In genomic region chr17:15999974-16000827, GRCh38 we compare ENCODE assay signal across 8 cellular contexts. TPM values are rescaled to one million over a fixed set of nuclear protein-coding genes. Genes with fewer than 3 reads are reported as not detected.
A peak's percentile ranks its signal among the peaks of the same experiment; 100 is the strongest.
DNase-seq lines count a peak whose midpoint lies in the region; ATAC-seq, FAIRE-seq and TF ChIP-seq lines count a peak whose summit lies in the region.

No MANE protein-coding gene starts in this region.

- FAIRE-seq in GM19239 (lab: Jason Lieb, UNC) = peak; percentile 47

- POLR2A ChIA-PET in CD4-positive, alpha-beta memory T cell (lab: Charles Lee; ENCODE audit: partially characterized antibody) = interaction anchor here (0.8 to 2.7 kb wide), 10 partner anchors 7 to 536 kb away, joined by 3 to 10 read pairs (median 4); partner anchors contain the start of gene ADORA2B
- POLR2A ChIA-PET in naive thymus-derived CD4-positive, alpha-beta T cell (lab: Charles Lee) = interaction anchor here (0.6 to 2.2 kb wide), 4 partner anchors 9 to 205 kb away, joined by 3 to 7 read pairs (median 4); no protein-coding TSS in a partner anchor

- peak in 2 of 5 donors; percentile 42 to 53 for DNase-seq in CD4-positive, alpha-beta memory T cell
- DNase-seq in GM19239 (ENCODE audit: insufficient read length, low spot score) (no peak), epithelial cell of esophagus (ENCODE audit: low read depth) (peak; percentile 44), kidney glomerular epithelial cell (lab: John Stamatoyannopoulos, UW) (no peak), mesenteric fat pad (ENCODE audit: low spot score) (no peak)
- DNase-seq in naive thymus-derived CD4-positive, alpha-beta T cell = peak in 6 of 9 donors; percentile 8 to 43 (median 22)

- peak; percentile 26 for ATAC-seq in HG03432 (IDR thresholded peaks at IDR 0.05; ENCODE audit: unreplicated experiment)
- peak; percentile 8 for ATAC-seq in SK-N-SH treated with all-trans-retinoic acid at 6 μM for 48 hours
- ATAC-seq in naive thymus-derived CD4-positive, alpha-beta T cell = no peak

- H3K9me3 ChIP-seq in CD4-positive, alpha-beta memory T cell (ENCODE audit: control insufficient read depth in 1 of 2, low read length in 2 of 2) = no peaks in the 10 kb centered on the region
- H3K9me3 ChIP-seq in naive thymus-derived CD4-positive, alpha-beta T cell (ENCODE audit: control insufficient read depth in 2 of 3, low read length in 3 of 3) = no peaks in the 10 kb centered on the region

- no peak for TF ChIP-seq CTCF in epithelial cell of esophagus (IDR thresholded peaks at IDR 0.05; ENCODE audit: insufficient read depth, low read depth, low read length, missing control alignments)

- H3K27ac ChIP-seq in CD4-positive, alpha-beta memory T cell (ENCODE audit: low read depth, low read length) = peak overlapping the region; percentile 76
- peak overlapping the region; percentile 86 for H3K27ac ChIP-seq in naive thymus-derived CD4-positive, alpha-beta T cell (ENCODE audit: low read depth, low read length)

- peak overlapping the region; percentile 88 to 96 (median 91) for H3K4me3 Mint-ChIP-seq in CD4-positive, alpha-beta memory T cell
- H3K4me3 Mint-ChIP-seq in naive thymus-derived CD4-positive, alpha-beta T cell = peak overlapping the region; percentile 81 to 96 (median 92)

- H3K36me3 ChIP-seq in CD4-positive, alpha-beta memory T cell (ENCODE audit: insufficient read depth, low read length) = peaks cover 36% of the 10 kb centered on the region
- peaks cover 12 to 38% (median 26%) of the 10 kb centered on the region in 3 experiments for H3K36me3 ChIP-seq in naive thymus-derived CD4-positive, alpha-beta T cell (ENCODE audit: control insufficient read depth in 2 of 3, insufficient read depth in 3 of 3, low read length in 3 of 3)

- H3K27ac Mint-ChIP-seq in CD4-positive, alpha-beta memory T cell = peak overlapping the region; percentile 86 to 97 (median 94)
- peak overlapping the region; percentile 66 to 96 (median 94) for H3K27ac Mint-ChIP-seq in naive thymus-derived CD4-positive, alpha-beta T cell

- H3K27me3 ChIP-seq in CD4-positive, alpha-beta memory T cell (ENCODE audit: insufficient read depth, low read length) = no peaks in the 10 kb centered on the region
- H3K27me3 ChIP-seq in naive thymus-derived CD4-positive, alpha-beta T cell (ENCODE audit: control insufficient read depth in 2 of 2, insufficient read depth in 2 of 2, low read length in 2 of 2) = no peaks in the 10 kb centered on the region

- H3K4me1 ChIP-seq in CD4-positive, alpha-beta memory T cell (ENCODE audit: insufficient read depth, low read length) = peaks cover 28% of the 10 kb centered on the region
- H3K4me1 ChIP-seq in naive thymus-derived CD4-positive, alpha-beta T cell (ENCODE audit: control insufficient read depth in 2 of 2, insufficient read depth in 2 of 2, low read length in 2 of 2) = peaks cover 11 to 16% of the 10 kb centered on the region in 2 donors

- no peaks in the 10 kb centered on the region for H3K9me3 Mint-ChIP-seq in CD4-positive, alpha-beta memory T cell
- peaks cover 0 to 6% (median 0%) of the 10 kb centered on the region in 11 donors for H3K9me3 Mint-ChIP-seq in naive thymus-derived CD4-positive, alpha-beta T cell

- H3K36me3 Mint-ChIP-seq in CD4-positive, alpha-beta memory T cell = peaks cover 30 to 55% of the 10 kb centered on the region in 2 donors
- H3K36me3 Mint-ChIP-seq in naive thymus-derived CD4-positive, alpha-beta T cell = peaks cover 10 to 43% (median 25%) of the 10 kb centered on the region in 5 donors

- peaks cover 24 to 42% (median 35%) of the 10 kb centered on the region in 4 donors for H3K4me1 Mint-ChIP-seq in CD4-positive, alpha-beta memory T cell
- peaks cover 24 to 45% (median 40%) of the 10 kb centered on the region in 7 donors for H3K4me1 Mint-ChIP-seq in naive thymus-derived CD4-positive, alpha-beta T cell

- CTCF ChIA-PET in CD4-positive, alpha-beta memory T cell (lab: Charles Lee; ENCODE audit: partially characterized antibody) = interaction anchor here (0.7 to 3.1 kb wide), 4 partner anchors 9 to 742 kb away, joined by 3 to 15 read pairs (median 4); no protein-coding TSS in a partner anchor
- CTCF ChIA-PET in naive thymus-derived CD4-positive, alpha-beta T cell (lab: Charles Lee) = interaction anchor here (0.7 to 0.9 kb wide), 2 partner anchors 17 to 172 kb away, joined by 3 read pairs; no protein-coding TSS in a partner anchor

- H3K4me3 ChIP-seq in CD4-positive, alpha-beta memory T cell (ENCODE audit: low read length in 2 of 2) = peak overlapping the region; percentile 54 to 79
- H3K4me3 ChIP-seq in epithelial cell of esophagus (ENCODE audit: low read length) = peak overlapping the region; percentile 74
- H3K4me3 ChIP-seq in naive thymus-derived CD4-positive, alpha-beta T cell (ENCODE audit: low read length) = peak overlapping the region; percentile 88

- no peaks in the 10 kb centered on the region for H3K27me3 Mint-ChIP-seq in CD4-positive, alpha-beta memory T cell
- no peaks in the 10 kb centered on the region for H3K27me3 Mint-ChIP-seq in naive thymus-derived CD4-positive, alpha-beta T cell

- intact Hi-C loops in CD4-positive, alpha-beta memory T cell (cut with micrococcal nuclease) = loop anchor here (1.0 to 5.0 kb wide), 2 partner anchors 148 to 215 kb away; partner anchors contain the start of gene NCOR1
- intact Hi-C loops in naive thymus-derived CD4-positive, alpha-beta T cell (cut with micrococcal nuclease) = loop anchor here (1.0 to 10.0 kb wide), 12 partner anchors 41 to 1695 kb away; partner anchors contain the start of genes TRIM16 (in 2 of the 2), ZNF286A (in 2 of the 2), ADORA2B (in 1 of the 2) and HS3ST3B1 (in 1 of the 2)

TF ChIP-seq in SK-N-SH treated with all-trans-retinoic acid at 6 μM for 48 hours, 23 proteins besides CTCF, POLR2A, EP300 and RAD21 (continues in another document):
- TF ChIP-seq PPARA (CRISPR knock-in tag; IDR thresholded peaks at IDR 0.05; ENCODE audit: borderline replicate concordance) = no peak
- no peak for TF ChIP-seq RARB (CRISPR knock-in tag; IDR thresholded peaks at IDR 0.05)
- TF ChIP-seq SNAI2 (CRISPR knock-in tag; IDR thresholded peaks at IDR 0.05) = no peak
- no peak for TF ChIP-seq ISL1 (CRISPR knock-in tag; IDR thresholded peaks at IDR 0.05)
- TF ChIP-seq ARNTL (CRISPR knock-in tag; IDR thresholded peaks at IDR 0.05; ENCODE audit: borderline replicate concordance, low read depth) = no peak
- TF ChIP-seq CSRNP3 (CRISPR knock-in tag; IDR thresholded peaks at IDR 0.05) = no peak
- TF ChIP-seq TOX (CRISPR knock-in tag; IDR thresholded peaks at IDR 0.05; ENCODE audit: borderline replicate concordance) = no peak
- no peak for TF ChIP-seq ZFP3 (CRISPR knock-in tag; IDR thresholded peaks at IDR 0.05)
- no peak for TF ChIP-seq PATZ1 (CRISPR knock-in tag; IDR thresholded peaks at IDR 0.05; ENCODE audit: borderline replicate concordance)
- TF ChIP-seq OSR1 (CRISPR knock-in tag; IDR thresholded peaks at IDR 0.05) = no peak
- TF ChIP-seq ZNF565 (CRISPR knock-in tag; conservative IDR thresholded peaks at IDR 0.05; ENCODE audit: low read depth) = no peak

RNA-seq across cellular contexts. Expression of gene TTC19, which starts 0.6 kb away (rescaled TPM):
- total RNA-seq in CD4-positive, alpha-beta memory T cell = 10 to 100 TPM; 34.1 to 36.3 TPM
- polyA plus RNA-seq in CD4-positive, alpha-beta memory T cell = 10 to 100 TPM; 38.0 to 61.4 TPM
- total RNA-seq in naive thymus-derived CD4-positive, alpha-beta T cell = 10 to 100 TPM; 32.8 to 61.6 (median 37.4) TPM
- polyA plus RNA-seq in naive thymus-derived CD4-positive, alpha-beta T cell = 10 to 100 TPM; 35.8 to 35.9 TPM
- total RNA-seq in mesenteric fat pad = 27.0 TPM

RNA-seq across cellular contexts. Expression of gene ZSWIM7, which starts 0.7 kb away (rescaled TPM):
- 10 to 100 TPM; 30.2 to 30.9 TPM for total RNA-seq in CD4-positive, alpha-beta memory T cell
- 10 to 100 TPM; 56.9 to 66.5 TPM for polyA plus RNA-seq in CD4-positive, alpha-beta memory T cell
- 10 to 100 TPM; 10.0 to 39.6 (median 25.4) TPM for total RNA-seq in naive thymus-derived CD4-positive, alpha-beta T cell
- 10 to 100 TPM; 78.6 to 82.7 TPM for polyA plus RNA-seq in naive thymus-derived CD4-positive, alpha-beta T cell
- 34.0 TPM for total RNA-seq in mesenteric fat pad

RNA-seq across cellular contexts. Expression of gene ADORA2B, which starts 55.3 kb away (rescaled TPM):
- total RNA-seq in CD4-positive, alpha-beta memory T cell = under 1 TPM; 0.23 to 0.25 TPM
- 1 to 10 TPM in 1 of 2 donors, under 1 TPM in 1; 0.57 to 1.8 TPM for polyA plus RNA-seq in CD4-positive, alpha-beta memory T cell
- total RNA-seq in naive thymus-derived CD4-positive, alpha-beta T cell = 1 to 10 TPM in 2 of 5 experiments, under 1 TPM in 1, not detected in 2; 0.50 to 2.2 (median 1.6) TPM
- 1 to 10 TPM in 1 of 2 donors, under 1 TPM in 1; 0.71 to 2.6 TPM for polyA plus RNA-seq in naive thymus-derived CD4-positive, alpha-beta T cell
- 0.55 TPM for total RNA-seq in mesenteric fat pad

Comparison
In these comparisons a context has a peak if more than half of its experiments do, and no peak if none do; other contexts are left out.
1. DNase-seq: peak in epithelial cell of esophagus (single experiment) and naive thymus-derived CD4-positive, alpha-beta T cell (6 of 9); none in GM19239 (single experiment), kidney glomerular epithelial cell (single experiment) and mesenteric fat pad (single experiment).
2. Peak in every context shown above with its lines, with median percentiles within 50 percentile points of each other: H3K4me3 ChIP-seq.